17 cellular contexts compared by ENCODE assay signal in genomic region chr15:77606142-77607034, GRCh38. TPM values are rescaled to one million over a fixed set of nuclear protein-coding genes. Genes with fewer than 3 reads are reported as not detected.
A peak's percentile ranks its signal among the peaks of the same experiment; 100 is the strongest.
DNase-seq lines count a peak whose midpoint lies in the region; ATAC-seq and TF ChIP-seq lines count a peak whose summit lies in the region.
"Had no signal": no experiment of that assay in that cellular context is flagged by ENCODE, and none has a peak within 500 bp of the region (broad histone marks: within the 10 kb centered on the region; RNA-seq: fewer than 3 reads in every experiment).

No MANE protein-coding gene starts in this region.

- no peak overlapping the region for H3K23ac ChIP-seq in H9 (ENCODE audit: insufficient read length, low read depth, low read length)

- H4K20me1 ChIP-seq in H9 (ENCODE audit: control insufficient read depth, insufficient read depth, insufficient read length): no peaks in the 10 kb centered on the region

- H3K4ac ChIP-seq in H9 (ENCODE audit: low read depth, low read length): no peak overlapping the region

- H3K9ac ChIP-seq in H9 (ENCODE audit: extremely low read depth, insufficient read length, low read length): no peak overlapping the region
- H3K9ac ChIP-seq: neural progenitor cell had no signal

- no peaks in the 10 kb centered on the region for H3K9me3 ChIP-seq in H9 (ENCODE audit: control insufficient read depth, low read depth, low read length)
- H3K9me3 ChIP-seq in psoas muscle: no peaks in the 10 kb centered on the region
- H3K9me3 ChIP-seq: adrenal gland, gastroesophageal sphincter, HAP-1 had no signal

- no peaks in the 10 kb centered on the region for H3K23me2 ChIP-seq in H9 (ENCODE audit: insufficient read length, low read depth, low read length, poor library complexity, severe bottlenecking)

- no peaks in the 10 kb centered on the region for H3K36me3 Mint-ChIP-seq in H9 (ENCODE audit: insufficient read depth in 1 of 3, low read depth in 3 of 3)
- no peaks in the 10 kb centered on the region for H3K36me3 Mint-ChIP-seq in osteocyte (ENCODE audit: unreplicated experiment)
- H3K36me3 Mint-ChIP-seq: neural progenitor cell had no signal

- no peak overlapping the region for H2BK20ac ChIP-seq in H9 (ENCODE audit: low read depth, low read length, poor library complexity, severe bottlenecking)

- H3K27me3 ChIP-seq in H9 (ENCODE audit: insufficient read depth, low read length) (no peaks in the 10 kb centered on the region), psoas muscle (ENCODE audit: insufficient read depth in 3 of 3, low read length in 2 of 3) (peaks cover 0 to 4% (median 0%) of the 10 kb centered on the region in 3 donors)
- H3K27me3 ChIP-seq: adrenal gland, neural progenitor cell had no signal

- H3K9me3 Mint-ChIP-seq in H9 (no peaks in the 10 kb centered on the region; a peak in 1 of 5 replicates), osteocyte (ENCODE audit: unreplicated experiment) (no peaks in the 10 kb centered on the region)
- H3K9me3 Mint-ChIP-seq: neural progenitor cell had no signal

- H3T11ph ChIP-seq in H9 (ENCODE audit: low read length): no peak overlapping the region

- ATAC-seq in psoas muscle: no peak
- ATAC-seq: gastroesophageal sphincter had no signal

- no peak overlapping the region for H3K4me2 ChIP-seq in H9 (ENCODE audit: insufficient read depth, insufficient read length, low read length)

- H2BK5ac ChIP-seq in H9 (ENCODE audit: insufficient read length, low read length): no peak overlapping the region

- no peak overlapping the region for H3K56ac ChIP-seq in H9 (ENCODE audit: insufficient read length, low read depth, low read length)

- H4K5ac ChIP-seq in H9 (ENCODE audit: insufficient read length, low read depth, low read length): no peak overlapping the region

- no peak overlapping the region for H2BK12ac ChIP-seq in H9 (ENCODE audit: insufficient read length, low read depth, low read length)

- H3K4me1 ChIP-seq in H9 (ENCODE audit: insufficient read depth, low read length) (peaks cover 2% of the 10 kb centered on the region; the same call in 1 of the 2 replicates), psoas muscle (no peaks in the 10 kb centered on the region)
- H3K4me1 ChIP-seq: adrenal gland, gastroesophageal sphincter had no signal

- no peak overlapping the region for H3K18ac ChIP-seq in H9 (ENCODE audit: insufficient read length, low read depth, low read length)

- H3K4me3 ChIP-seq in fibroblast of mammary gland (ENCODE audit: control insufficient read depth, low read depth, low read length) (no peak overlapping the region), psoas muscle (no peak overlapping the region)
- H3K4me3 ChIP-seq: adrenal gland, gastroesophageal sphincter, HAP-1, neural progenitor cell, skin epidermis had no signal

- peaks cover 16% of the 10 kb centered on the region for H3K27me3 Mint-ChIP-seq in H9 (ENCODE audit: low read depth)
- no peaks in the 10 kb centered on the region for H3K27me3 Mint-ChIP-seq in osteocyte (ENCODE audit: unreplicated experiment)

- no peak overlapping the region for H4K8ac ChIP-seq in H9 (replicated peaks; ENCODE audit: insufficient read length, low read depth, low read length)

- H3K4me1 Mint-ChIP-seq in H9: peaks cover 47 to 58% of the 10 kb centered on the region in 2 experiments
- peaks cover 31% of the 10 kb centered on the region for H3K4me1 Mint-ChIP-seq in osteocyte (ENCODE audit: unreplicated experiment)

- H2BK120ac ChIP-seq in H9 (ENCODE audit: low read depth, low read length, poor library complexity, severe bottlenecking): no peak overlapping the region

- no peak overlapping the region for H3K27ac ChIP-seq in H9 (ENCODE audit: insufficient read length, low read depth, low read length)
- H3K27ac ChIP-seq in psoas muscle: peak overlapping the region; percentile 30
- H3K27ac ChIP-seq: adrenal gland, neural progenitor cell had no signal

- no peaks in the 10 kb centered on the region for H3K79me2 ChIP-seq in H9 (ENCODE audit: insufficient read depth, low read length)

- H2BK15ac ChIP-seq in H9 (ENCODE audit: low read depth, low read length): no peak overlapping the region

- no peaks in the 10 kb centered on the region for H3K79me1 ChIP-seq in H9 (ENCODE audit: insufficient read depth, low read depth, low read length, poor library complexity, severe bottlenecking)

- no CpG with 5 or more reads among the region's 16 CpGs for WGBS in H9 (ENCODE audit: extremely low coverage, insufficient read length, low lambda C conversion rate)
- 79 to 83% (median 79%) methylated on average over 16 of the region's 16 CpGs for WGBS in psoas muscle, 3 donors

- H2AK5ac ChIP-seq in H9 (ENCODE audit: insufficient read length, low read length): no peak overlapping the region

- intact Hi-C loops in psoas muscle (cut with DNase I): no loop called here

- H3K14ac ChIP-seq in H9 (ENCODE audit: insufficient read depth, low read length): no peak overlapping the region; the same call in 1 of the 2 replicates

- H3K27ac Mint-ChIP-seq in H9 (peak overlapping the region in 1 of 3 experiments; percentile 36; a peak in 2 of 7 replicates), osteocyte (ENCODE audit: unreplicated experiment) (no peak overlapping the region)

- no peak for TF ChIP-seq CTCF in H9 (conservative IDR thresholded peaks at IDR 0.05)
- TF ChIP-seq CTCF in fibroblast of mammary gland (conservative IDR thresholded peaks at IDR 0.05; ENCODE audit: control insufficient read depth, insufficient read depth, low read depth, low read length): no peak
- no peak for TF ChIP-seq CTCF in psoas muscle (IDR thresholded peaks at IDR 0.05)
- TF ChIP-seq CTCF in osteocyte (IDR thresholded peaks at IDR 0.05): no peak

- H3K36me3 ChIP-seq in psoas muscle (ENCODE audit: insufficient read depth in 1 of 2, low read depth in 1 of 2): no peaks in the 10 kb centered on the region
- H3K36me3 ChIP-seq: adrenal gland, gastroesophageal sphincter, HAP-1, neural progenitor cell had no signal

- no peak overlapping the region for H2AFZ ChIP-seq in H9 (ENCODE audit: low read length)
- H2AFZ ChIP-seq: neural progenitor cell had no signal

- no peak overlapping the region for H3K4me3 Mint-ChIP-seq in H9
- no peak overlapping the region for H3K4me3 Mint-ChIP-seq in osteocyte (ENCODE audit: unreplicated experiment)

- no peak overlapping the region for H4K91ac ChIP-seq in H9 (ENCODE audit: insufficient read length, low read depth, low read length)

- DNase-seq in H9: peak; percentile 49
- DNase-seq in SHP77 treated with DMSO at 0.1 percent for 48 hours (lab: John Stamatoyannopoulos, UW): peak; percentile 63
- DNase-seq in fibroblast of mammary gland (ENCODE audit: low read depth): peak; percentile 51
- DNase-seq in psoas muscle: no peak
- DNase-seq in NCI-H2107 (lab: John Stamatoyannopoulos, UW): no peak
- no peak for DNase-seq in foreskin melanocyte
- no peak for DNase-seq in osteocyte (ENCODE audit: extremely low spot score, unreplicated experiment)
- DNase-seq: activated T-cell treated with anti-CD3 and anti-CD28 coated beads, Interleukin-2, amount 50 U/mL, for 1 hour; adrenal gland; kidney glomerular epithelial cell; MM.1S had no signal

RNA-seq across cellular contexts. Expression of gene LINGO1, which starts 26.3 kb away (rescaled TPM):
- total RNA-seq in H9 (2021) (41.6 and 42.6 TPM in 2 replicates), psoas muscle (under 1 TPM; 0.25 to 0.62 (median 0.47) TPM), osteocyte (2.1 and 2.4 TPM in 2 replicates)
- under 1 TPM; 0.28 to 0.61 (median 0.43) TPM for polyA plus RNA-seq in psoas muscle
- total RNA-seq: OCI-LY7; T-helper 1 cell treated with Interleukin-12 subunit alpha and Interleukin-12 subunit beta and Interleukin-4 antibody, amounts not matched to agents 30 ng/mL and 1 ng/mL, for 36 hours had no signal

Comparison
In these comparisons a context has a peak if more than half of its experiments do, and no peak if none do; other contexts are left out.
1. DNase-seq: peak in H9 (single experiment), SHP77 treated with DMSO at 0.1 percent for 48 hours (single experiment) and fibroblast of mammary gland (single experiment); none in psoas muscle (0 of 2), NCI-H2107 (single experiment), foreskin melanocyte (single experiment) and osteocyte (single experiment).
2. RNA of gene LINGO1, which starts 26.3 kb away (total RNA-seq): 41.6 to 42.6 TPM in H9; 2.1 to 2.4 TPM in osteocyte and 0.25 to 0.62 TPM in psoas muscle; every median in the first group is over 10 times any median in the second.